ENCODE assay signal across 23 cellular contexts in the genomic region with DNA sequence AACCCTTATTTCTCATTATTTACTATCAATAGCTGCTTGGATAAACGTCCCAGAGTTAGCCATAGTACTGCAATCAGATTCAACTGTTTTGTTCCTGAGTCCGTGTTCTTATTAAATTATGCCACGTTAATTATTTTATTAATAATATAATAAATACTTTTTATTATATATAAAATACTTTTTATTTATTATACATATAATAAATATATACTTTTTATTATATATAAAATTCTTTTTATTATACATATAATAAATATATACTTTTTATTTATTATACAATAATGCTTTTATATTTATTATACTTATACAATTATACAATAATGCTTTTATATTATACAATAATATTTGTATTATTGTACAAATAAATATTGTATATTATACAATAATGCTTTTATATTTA.
"Had no signal": no experiment of that assay in that cellular context is flagged by ENCODE, and none has a peak within 500 bp of the region (broad histone marks: within the 10 kb centered on the region; RNA-seq: fewer than 3 reads in every experiment).

No MANE protein-coding gene starts in this region.

- FAIRE-seq: keratinocyte had no signal

- H3K27me3 ChIP-seq: esophagus muscularis mucosa, gastroesophageal sphincter, stomach had no signal

- H3K27ac ChIP-seq: coronary artery, epithelial cell of prostate, esophagus muscularis mucosa, gastroesophageal sphincter, psoas muscle, stomach had no signal

- H3K4me3 Mint-ChIP-seq: immature natural killer cell; natural killer cell treated with Interleukin-12 subunit alpha and Interleukin-12 subunit beta and Interleukin-15 and Interleukin-18, amount 100 ng/mL, for 72 hours; stimulated activated naive B cell treated with anti-CD40 and anti-IgM and Interleukin-4, amounts not matched to agents 10 μg/mL and 1 μg/mL and 100 μg/mL, for 72 hours had no signal

- H3K4me3 ChIP-seq: coronary artery, esophagus muscularis mucosa, gastroesophageal sphincter, lung, psoas muscle, stomach had no signal

- H3K27me3 Mint-ChIP-seq: natural killer cell treated with Interleukin-12 subunit alpha and Interleukin-12 subunit beta and Interleukin-15 and Interleukin-18, amount 100 ng/mL, for 72 hours; stimulated activated naive B cell treated with anti-CD40 and anti-IgM and Interleukin-4, amounts not matched to agents 10 μg/mL and 1 μg/mL and 100 μg/mL, for 72 hours had no signal

- H3K27ac Mint-ChIP-seq: immature natural killer cell; natural killer cell treated with Interleukin-12 subunit alpha and Interleukin-12 subunit beta and Interleukin-15 and Interleukin-18, amount 100 ng/mL, for 72 hours; stimulated activated naive B cell treated with anti-CD40 and anti-IgM and Interleukin-4, amounts not matched to agents 10 μg/mL and 1 μg/mL and 100 μg/mL, for 72 hours had no signal

- ATAC-seq: gastroesophageal sphincter; left cardiac atrium; left ventricle myocardium superior; natural killer cell treated with Interleukin-12 subunit alpha and Interleukin-12 subunit beta and Interleukin-15 and Interleukin-18, amount 100 ng/mL, for 72 hours; psoas muscle; sciatic nerve; stimulated activated naive B cell treated with anti-CD40 and anti-IgM and Interleukin-4, amounts not matched to agents 10 μg/mL and 1 μg/mL and 100 μg/mL, for 72 hours had no signal

- DNase-seq: cerebellar nuclear complex; effector CD4-positive, alpha-beta T cell; glutamatergic neuron; immature natural killer cell; left cardiac atrium; left ventricle myocardium superior; mesenchymal stem cell; midbrain; psoas muscle; retina; stimulated activated CD4-positive, alpha-beta T cell treated with anti-CD3 and anti-CD28 coated beads, Interleukin-2, amount 100 ng/mL, for 24 hours; stimulated activated CD4-positive, alpha-beta T cell treated with anti-CD3 and anti-CD28 coated beads, Interleukin-4, amount 100 ng/mL, for 4 hours; stimulated activated naive B cell treated with anti-CD40 and anti-IgM and Interleukin-4, amounts not matched to agents 10 μg/mL and 1 μg/mL and 100 μg/mL, for 72 hours; stomach; trophoblast cell had no signal

- H3K9me3 ChIP-seq: esophagus muscularis mucosa, gastroesophageal sphincter, psoas muscle, stomach had no signal

- H3K9me3 Mint-ChIP-seq: immature natural killer cell; natural killer cell treated with Interleukin-12 subunit alpha and Interleukin-12 subunit beta and Interleukin-15 and Interleukin-18, amount 100 ng/mL, for 72 hours; stimulated activated naive B cell treated with anti-CD40 and anti-IgM and Interleukin-4, amounts not matched to agents 10 μg/mL and 1 μg/mL and 100 μg/mL, for 72 hours had no signal
